Comparison of ENCODE assay signal across 8 cellular contexts in the genomic region with DNA sequence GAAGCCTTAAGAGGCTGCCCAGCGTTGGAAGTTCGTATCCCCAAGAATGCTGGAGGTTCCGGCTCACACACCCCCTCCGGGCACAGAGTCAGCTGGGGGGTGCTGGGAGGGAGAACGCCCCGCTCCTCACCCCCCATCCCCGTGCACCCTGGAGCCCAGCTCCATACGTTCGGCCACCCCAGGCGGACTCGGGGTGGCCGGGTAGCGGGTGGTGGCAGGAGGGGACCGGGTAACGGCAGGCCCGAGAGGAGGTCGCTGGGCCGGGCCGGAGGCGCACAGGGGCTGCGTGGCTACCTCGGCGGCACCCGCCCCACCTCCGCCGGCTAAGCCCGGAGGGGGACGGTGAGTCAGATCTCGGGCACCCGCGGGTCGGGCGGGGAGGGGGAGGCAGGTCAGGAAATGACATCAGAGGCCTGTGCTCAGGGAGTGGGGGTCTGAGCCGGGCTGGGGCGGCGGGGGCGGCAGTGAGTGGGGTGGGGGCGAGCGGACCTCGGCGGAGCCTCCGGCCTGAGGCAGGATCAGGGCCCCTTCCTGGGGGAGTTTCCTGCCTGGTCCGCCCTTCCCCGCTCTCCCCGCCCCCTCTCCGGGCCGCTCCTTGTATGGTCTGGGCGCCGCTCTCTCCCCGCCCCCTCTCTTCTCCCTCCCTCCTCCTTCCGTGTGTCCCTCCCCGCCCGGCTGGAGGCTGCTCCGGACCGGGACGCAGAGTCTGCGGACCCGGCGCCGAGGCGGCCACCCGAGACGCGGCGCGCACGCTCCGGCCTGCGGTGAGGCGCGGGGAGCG. TPM values are rescaled to one million over a fixed set of nuclear protein-coding genes. Genes with fewer than 3 reads are reported as not detected.
DNase-seq lines count a peak whose midpoint lies in the region; TF ChIP-seq lines count a peak whose summit lies in the region.

A gene with protein sequence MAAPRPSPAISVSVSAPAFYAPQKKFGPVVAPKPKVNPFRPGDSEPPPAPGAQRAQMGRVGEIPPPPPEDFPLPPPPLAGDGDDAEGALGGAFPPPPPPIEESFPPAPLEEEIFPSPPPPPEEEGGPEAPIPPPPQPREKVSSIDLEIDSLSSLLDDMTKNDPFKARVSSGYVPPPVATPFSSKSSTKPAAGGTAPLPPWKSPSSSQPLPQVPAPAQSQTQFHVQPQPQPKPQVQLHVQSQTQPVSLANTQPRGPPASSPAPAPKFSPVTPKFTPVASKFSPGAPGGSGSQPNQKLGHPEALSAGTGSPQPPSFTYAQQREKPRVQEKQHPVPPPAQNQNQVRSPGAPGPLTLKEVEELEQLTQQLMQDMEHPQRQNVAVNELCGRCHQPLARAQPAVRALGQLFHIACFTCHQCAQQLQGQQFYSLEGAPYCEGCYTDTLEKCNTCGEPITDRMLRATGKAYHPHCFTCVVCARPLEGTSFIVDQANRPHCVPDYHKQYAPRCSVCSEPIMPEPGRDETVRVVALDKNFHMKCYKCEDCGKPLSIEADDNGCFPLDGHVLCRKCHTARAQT (plus strand): TSS at position 700 of the 781 bp plus-strand sequence. CDS start 227 bp downstream, outside the sequence.

- TF ChIP-seq CTCF in MM.1S (IDR thresholded peaks at IDR 0.05; ENCODE audit: low read length) (no peak), osteocyte (IDR thresholded peaks at IDR 0.05) (no peak)

- H3K27ac Mint-ChIP-seq in activated naive CD8-positive, alpha-beta T cell = peak within 1 kb of the TSS; percentile 87
- peak within 1 kb of the TSS; percentile 82 for H3K27ac Mint-ChIP-seq in osteocyte (ENCODE audit: unreplicated experiment)

- H3K4me3 Mint-ChIP-seq in activated naive CD8-positive, alpha-beta T cell = peak within 1 kb of the TSS; percentile 92
- peak within 1 kb of the TSS; percentile 77 for H3K4me3 Mint-ChIP-seq in osteocyte (ENCODE audit: unreplicated experiment)

- H3K4me1 Mint-ChIP-seq in activated naive CD8-positive, alpha-beta T cell (ENCODE audit: low read depth) = peaks cover 49% of the 10 kb centered on the region
- peaks cover 22% of the 10 kb centered on the region for H3K4me1 Mint-ChIP-seq in osteocyte (ENCODE audit: unreplicated experiment)

- no peaks in the 10 kb centered on the region for H3K27me3 Mint-ChIP-seq in activated naive CD8-positive, alpha-beta T cell
- H3K27me3 Mint-ChIP-seq in osteocyte (ENCODE audit: unreplicated experiment) = no peaks in the 10 kb centered on the region

- H3K9me2 ChIP-seq in MM.1S (replicated peaks; ENCODE audit: insufficient read depth, low read length) = no peaks in the 10 kb centered on the region

- WGBS in thymus = under 1% methylated on average over 72 of the region's 72 CpGs

- H3K9me3 Mint-ChIP-seq in activated naive CD8-positive, alpha-beta T cell (ENCODE audit: low read depth) = no peaks in the 10 kb centered on the region
- H3K9me3 Mint-ChIP-seq in osteocyte (ENCODE audit: unreplicated experiment) = no peaks in the 10 kb centered on the region

- peaks cover 7% of the 10 kb centered on the region for H3K4me1 ChIP-seq in MM.1S (ENCODE audit: low read length)
- peaks cover 10% of the 10 kb centered on the region for H3K4me1 ChIP-seq in thymus (ENCODE audit: control insufficient read depth, insufficient read depth, low read length)

- H3K27ac ChIP-seq in MM.1S (ENCODE audit: low read length) (peak within 1 kb of the TSS; percentile 3; the same call in 1 of the 2 replicates), thymus (ENCODE audit: low read depth) (peak within 1 kb of the TSS; percentile 96)

- H3K36me3 Mint-ChIP-seq in activated naive CD8-positive, alpha-beta T cell = no peaks in the 10 kb centered on the region
- peaks cover 5% of the 10 kb centered on the region for H3K36me3 Mint-ChIP-seq in osteocyte (ENCODE audit: unreplicated experiment)

- H3K9ac ChIP-seq in MM.1S (ENCODE audit: low read length) = peak within 1 kb of the TSS; percentile 62

- H3K79me2 ChIP-seq in MM.1S (ENCODE audit: low read length) = no peaks in the 10 kb centered on the region

- DNase-seq in GM03348 (ENCODE audit: low spot score) (peak; percentile 97), HCEC 1CT (peak; percentile 96), MM.1S (peak; percentile 90), SKM-1 treated with dmso at 0.1 percent for 144 hours (lab: John Stamatoyannopoulos, UW; ENCODE audit: unreplicated experiment) (peak; percentile 92), glomerular visceral epithelial cell (ENCODE audit: extremely low spot score) (peak; percentile 95), osteocyte (ENCODE audit: extremely low spot score, unreplicated experiment) (peak; percentile 97)

- H4K20me1 ChIP-seq in MM.1S (ENCODE audit: insufficient read depth, low read length) = no peaks in the 10 kb centered on the region

- H3K36me3 ChIP-seq in MM.1S (replicated peaks; ENCODE audit: insufficient read depth, low read length) (no peaks in the 10 kb centered on the region), thymus (ENCODE audit: control insufficient read depth, insufficient read depth) (no peaks in the 10 kb centered on the region)

- H3K27me3 ChIP-seq in MM.1S (replicated peaks; ENCODE audit: insufficient read depth, low read length) = no peaks in the 10 kb centered on the region
- H3K27me3 ChIP-seq in thymus (ENCODE audit: control insufficient read depth, insufficient read depth) = peaks cover 10% of the 10 kb centered on the region

- no peaks in the 10 kb centered on the region for H3F3A ChIP-seq in MM.1S (ENCODE audit: insufficient read depth, low read length)

- peak within 1 kb of the TSS; percentile 83 for H3K4me2 ChIP-seq in MM.1S (ENCODE audit: low read depth, low read length)

- peak within 1 kb of the TSS; percentile 94 for H2AFZ ChIP-seq in MM.1S (ENCODE audit: low read length)

- H3K9me3 ChIP-seq in MM.1S (replicated peaks; ENCODE audit: insufficient read depth, low read length) (no peaks in the 10 kb centered on the region), thymus (ENCODE audit: control insufficient read depth) (no peaks in the 10 kb centered on the region)

- H3K4me3 ChIP-seq in MM.1S (ENCODE audit: low read length) (peak within 1 kb of the TSS; percentile 91), thymus (ENCODE audit: low read length) (peak within 1 kb of the TSS; percentile 89)

RNA-seq across cellular contexts. Expression of the gene that starts here (rescaled TPM):
- total RNA-seq in osteocyte = 370 and 412 TPM in 2 replicates
- 113 TPM for polyA plus RNA-seq in thymus

Comparison
In these comparisons a context has a peak if more than half of its experiments do, and no peak if none do; other contexts are left out.
1. Peak in every context shown above with its lines: DNase-seq, H3K4me3 ChIP-seq and H3K27ac ChIP-seq.